Comparison of ENCODE assay signal across 8 cellular contexts in genomic region chr10:86389109-86389440, GRCh38. TPM values are rescaled to one million over a fixed set of nuclear protein-coding genes. Genes with fewer than 3 reads are reported as not detected.
DNase-seq lines count a peak whose midpoint lies in the region; ATAC-seq and TF ChIP-seq lines count a peak whose summit lies in the region.
"Not testable (repeated sequence)": the region's sequence is repeated elsewhere in the genome, so short reads cannot be mapped to it uniquely, and the experiment has no call there.

No MANE protein-coding gene starts in this region.

- 63 to 84% methylated on average over 5 to 9 of the region's 12 CpGs for WGBS in mesodermal cell (ENCODE audit: insufficient coverage in 2 of 2), 2 experiments
- WGBS in psoas muscle, 3 donors, result 33 to 37% (median 33%) methylated on average over 12 of the region's 12 CpGs

- H3K9me3 Mint-ChIP-seq in CD8-positive, alpha-beta T cell; activated T-helper 1 cell treated with anti-CD3 and anti-CD28 coated beads, Interleukin-12 subunit alpha, Interleukin-12 subunit beta, Interleukin-2, Interleukin-4 antibody, amounts not matched to agents 30 ng/mL and 10 ng/mL and 1 ng/mL, durations not matched to agents 14 hours and 24 hours and 36 hours; central memory CD8-positive, alpha-beta T cell: not testable (repeated sequence)

- H3K4me1 Mint-ChIP-seq in CD8-positive, alpha-beta T cell (ENCODE audit: low read depth), result peaks cover 11% of the 10 kb centered on the region
- not testable (repeated sequence) for H3K4me1 Mint-ChIP-seq in activated T-helper 1 cell treated with anti-CD3 and anti-CD28 coated beads, Interleukin-12 subunit alpha, Interleukin-12 subunit beta, Interleukin-2, Interleukin-4 antibody, amounts not matched to agents 30 ng/mL and 10 ng/mL and 1 ng/mL, durations not matched to agents 14 hours and 24 hours and 36 hours (ENCODE audit: low read depth); central memory CD8-positive, alpha-beta T cell

- peak overlapping the region; percentile 91 for H3K4me3 Mint-ChIP-seq in CD8-positive, alpha-beta T cell
- peak overlapping the region; percentile 79 for H3K4me3 Mint-ChIP-seq in activated T-helper 1 cell treated with anti-CD3 and anti-CD28 coated beads, Interleukin-12 subunit alpha, Interleukin-12 subunit beta, Interleukin-2, Interleukin-4 antibody, amounts not matched to agents 30 ng/mL and 10 ng/mL and 1 ng/mL, durations not matched to agents 14 hours and 24 hours and 36 hours
- H3K4me3 Mint-ChIP-seq in central memory CD8-positive, alpha-beta T cell, result peak overlapping the region; percentile 47

- H2AFZ ChIP-seq in OCI-LY7 (ENCODE audit: low read length), result peak overlapping the region; percentile 58

- H3K4me1 ChIP-seq in CD8-positive, alpha-beta T cell (ENCODE audit: insufficient read depth, low read length); cardiac muscle cell (ENCODE audit: low read depth); mesodermal cell (ENCODE audit: control insufficient read depth, insufficient read depth, low read length, poor library complexity, severe bottlenecking); psoas muscle: not testable (repeated sequence)
- peaks cover 54% of the 10 kb centered on the region for H3K4me1 ChIP-seq in OCI-LY7 (ENCODE audit: insufficient read depth, low read length, poor library complexity, severe bottlenecking)
- peaks cover 0 to 10% (median 6%) of the 10 kb centered on the region in 4 donors for H3K4me1 ChIP-seq in tibial artery

- CTCF ChIA-PET in CD8-positive, alpha-beta T cell (lab: Charles Lee), result interaction anchor here (1.4 to 1.7 kb wide), 2 partner anchors 307 to 1852 kb away, joined by 3 to 5 read pairs; no protein-coding TSS in a partner anchor
- CTCF ChIA-PET in OCI-LY7 (lab: Charles Lee; ENCODE audit: unreplicated experiment), result interaction anchor here (0.6 to 1.6 kb wide), 5 partner anchors 11 to 196 kb away, joined by 3 to 6 read pairs (median 3); no protein-coding TSS in a partner anchor

- H3K4me2 ChIP-seq in OCI-LY7 (ENCODE audit: low read length), result peak overlapping the region; percentile 93

- TF ChIP-seq CTCF in CD8-positive, alpha-beta T cell (IDR thresholded peaks at IDR 0.05); OCI-LY7 (conservative IDR thresholded peaks at IDR 0.05; ENCODE audit: low read length); cardiac muscle cell (IDR thresholded peaks at IDR 0.05; ENCODE audit: low read depth, low read length); psoas muscle (IDR thresholded peaks at IDR 0.05); tibial artery (IDR thresholded peaks at IDR 0.05): not testable (repeated sequence)

- peak; percentile 38 for ATAC-seq in CD8-positive, alpha-beta T cell
- ATAC-seq in central memory CD8-positive, alpha-beta T cell (replicated peaks; ENCODE audit: extremely low read depth, poor library complexity, severe bottlenecking); psoas muscle: not testable (repeated sequence)

- H3K9me3 ChIP-seq in CD8-positive, alpha-beta T cell (ENCODE audit: low read length); OCI-LY7 (ENCODE audit: low read length); cardiac muscle cell (ENCODE audit: low read depth); mesodermal cell (ENCODE audit: control insufficient read depth, low read length); psoas muscle; tibial artery: not testable (repeated sequence)

- H4K20me1 ChIP-seq in OCI-LY7 (ENCODE audit: insufficient read depth, low read length), result not testable (repeated sequence)

- not testable (repeated sequence) for H3K27ac ChIP-seq in CD8-positive, alpha-beta T cell (ENCODE audit: low read depth, low read length); cardiac muscle cell; mesodermal cell (ENCODE audit: low read depth, low read length, severe bottlenecking); psoas muscle; tibial artery
- H3K27ac ChIP-seq in OCI-LY7 (ENCODE audit: low read depth, low read length, poor library complexity, severe bottlenecking), result peak overlapping the region; percentile 95

- POLR2A ChIA-PET in CD8-positive, alpha-beta T cell (lab: Charles Lee), result not testable (repeated sequence)
- POLR2A ChIA-PET in OCI-LY7 (lab: Charles Lee), result interaction anchor here (0.6 to 9.1 kb wide), 11 partner anchors 13 to 197 kb away, joined by 3 to 111 read pairs (median 4); no protein-coding TSS in a partner anchor

- H3K79me2 ChIP-seq in OCI-LY7 (ENCODE audit: insufficient read depth, low read depth, low read length), result peaks cover 22% of the 10 kb centered on the region; the same call in 1 of the 2 replicates

- not testable (repeated sequence) for H3K27me3 ChIP-seq in CD8-positive, alpha-beta T cell (ENCODE audit: insufficient read depth, low read length)
- H3K27me3 ChIP-seq in cardiac muscle cell (peaks cover 23% of the 10 kb centered on the region), psoas muscle (ENCODE audit: insufficient read depth in 3 of 3, low read length in 2 of 3) (peaks cover 0 to 35% (median 14%) of the 10 kb centered on the region in 3 donors), tibial artery (peaks cover 0 to 28% of the 10 kb centered on the region in 2 donors)

- intact Hi-C loops in CD8-positive, alpha-beta T cell (cut with DNase I, micrococcal nuclease); OCI-LY7 (cut with micrococcal nuclease; ENCODE audit: unreplicated experiment); psoas muscle (cut with DNase I); tibial artery (cut with DNase I; ENCODE audit: low total_unique reads): not testable (repeated sequence)
- intact Hi-C loops in activated T-helper 1 cell treated with anti-CD3 and anti-CD28 coated beads, Interleukin-12 subunit alpha, Interleukin-12 subunit beta, Interleukin-2, Interleukin-4 antibody, amounts not matched to agents 30 ng/mL and 10 ng/mL and 1 ng/mL, durations not matched to agents 14 hours and 24 hours and 36 hours (cut with micrococcal nuclease), result loop anchor here (1.0 kb wide), 1 partner anchor 11 kb away; no protein-coding TSS in a partner anchor

- BruUV-seq in OCI-LY7 (replicated peaks; lab: Mats Ljungman, UMichigan), result not testable (repeated sequence)

- H3K9me2 ChIP-seq in OCI-LY7 (ENCODE audit: insufficient read depth, low read length), result not testable (repeated sequence)

- H3K27me3 Mint-ChIP-seq in CD8-positive, alpha-beta T cell (ENCODE audit: low read depth), result peaks cover 24% of the 10 kb centered on the region
- H3K27me3 Mint-ChIP-seq in activated T-helper 1 cell treated with anti-CD3 and anti-CD28 coated beads, Interleukin-12 subunit alpha, Interleukin-12 subunit beta, Interleukin-2, Interleukin-4 antibody, amounts not matched to agents 30 ng/mL and 10 ng/mL and 1 ng/mL, durations not matched to agents 14 hours and 24 hours and 36 hours (ENCODE audit: insufficient read depth), result peaks cover 70% of the 10 kb centered on the region
- H3K27me3 Mint-ChIP-seq in central memory CD8-positive, alpha-beta T cell, result peaks cover 66% of the 10 kb centered on the region

- H3K36me3 Mint-ChIP-seq in CD8-positive, alpha-beta T cell; activated T-helper 1 cell treated with anti-CD3 and anti-CD28 coated beads, Interleukin-12 subunit alpha, Interleukin-12 subunit beta, Interleukin-2, Interleukin-4 antibody, amounts not matched to agents 30 ng/mL and 10 ng/mL and 1 ng/mL, durations not matched to agents 14 hours and 24 hours and 36 hours (ENCODE audit: low read depth); central memory CD8-positive, alpha-beta T cell (ENCODE audit: insufficient read depth): not testable (repeated sequence)

- peak overlapping the region; percentile 57 for H3K4me3 ChIP-seq in CD8-positive, alpha-beta T cell (ENCODE audit: low read depth, low read length)
- H3K4me3 ChIP-seq in OCI-LY7 (ENCODE audit: low read depth, low read length, poor library complexity, severe bottlenecking) (peak overlapping the region; percentile 76), cardiac muscle cell (peak overlapping the region; percentile 24), mesodermal cell (ENCODE audit: extremely low read depth, insufficient read depth, low read length, poor library complexity, severe bottlenecking) (peak overlapping the region; percentile 32), psoas muscle (peak overlapping the region; percentile 50), tibial artery (peak overlapping the region; percentile 7 to 27)

- H3K36me3 ChIP-seq in CD8-positive, alpha-beta T cell (ENCODE audit: insufficient read depth, low read length); cardiac muscle cell; mesodermal cell (ENCODE audit: control insufficient read depth, insufficient read depth, low read length); psoas muscle (ENCODE audit: insufficient read depth in 1 of 2, low read depth in 1 of 2); tibial artery: not testable (repeated sequence)
- peaks cover 13% of the 10 kb centered on the region for H3K36me3 ChIP-seq in OCI-LY7 (ENCODE audit: insufficient read depth, low read length)

- H3K27ac Mint-ChIP-seq in CD8-positive, alpha-beta T cell, result peak overlapping the region; percentile 57
- not testable (repeated sequence) for H3K27ac Mint-ChIP-seq in activated T-helper 1 cell treated with anti-CD3 and anti-CD28 coated beads, Interleukin-12 subunit alpha, Interleukin-12 subunit beta, Interleukin-2, Interleukin-4 antibody, amounts not matched to agents 30 ng/mL and 10 ng/mL and 1 ng/mL, durations not matched to agents 14 hours and 24 hours and 36 hours; central memory CD8-positive, alpha-beta T cell (ENCODE audit: low read depth)

- DNase-seq in CD8-positive, alpha-beta T cell; OCI-LY7 (ENCODE audit: low spot score); activated T-helper 1 cell treated with anti-CD3 and anti-CD28 coated beads, Interleukin-12 subunit alpha, Interleukin-12 subunit beta, Interleukin-2, Interleukin-4 antibody, amounts not matched to agents 30 ng/mL and 10 ng/mL and 1 ng/mL, durations not matched to agents 14 hours and 24 hours and 36 hours (ENCODE audit: low spot score); central memory CD8-positive, alpha-beta T cell (ENCODE audit: low spot score in 2 of 2); cardiac muscle cell (ENCODE audit: low read depth in 1 of 2, low spot score in 1 of 2); psoas muscle; tibial artery: not testable (repeated sequence)

RNA-seq across cellular contexts. Expression of gene GRID1, which starts 22.5 kb away (rescaled TPM):
- not detected for total RNA-seq in CD8-positive, alpha-beta T cell
- 0.75 and 1.6 TPM in 2 replicates for total RNA-seq in OCI-LY7 (2014; rRNA removed; shearing (Covaris generic))
- total RNA-seq in OCI-LY7 (2022) (3.1 and 3.7 TPM in 2 replicates), cardiac muscle cell (1.5 and 2.3 TPM in 2 replicates), psoas muscle (under 1 TPM; 0.20 to 0.56 (median 0.31) TPM)
- total RNA-seq in activated T-helper 1 cell treated with anti-CD3 and anti-CD28 coated beads, Interleukin-12 subunit alpha, Interleukin-12 subunit beta, Interleukin-2, Interleukin-4 antibody, amounts not matched to agents 30 ng/mL and 10 ng/mL and 1 ng/mL, durations not matched to agents 14 hours and 24 hours and 36 hours, result not detected in 2 replicates
- polyA plus RNA-seq in cardiac muscle cell (0.47 and 1.6 TPM in 2 replicates), psoas muscle (under 1 TPM; 0.17 to 0.25 (median 0.22) TPM)
- polyA plus RNA-seq in mesodermal cell (2013, experiment 1 of 2), result 1.2 TPM
- polyA plus RNA-seq in mesodermal cell (2013, experiment 2 of 2), result 0.71 TPM

Comparison
In these comparisons a context has a peak if more than half of its experiments do, and no peak if none do; other contexts are left out.
1. H3K4me3 ChIP-seq: peak in every context shown above with its lines; median percentile 76 in OCI-LY7; 57 in CD8-positive, alpha-beta T cell; 50 in psoas muscle; 32 in mesodermal cell; 24 in cardiac muscle cell; 17 in tibial artery.